Comparison of ENCODE assay signal across 1 cellular context in the genomic region with DNA sequence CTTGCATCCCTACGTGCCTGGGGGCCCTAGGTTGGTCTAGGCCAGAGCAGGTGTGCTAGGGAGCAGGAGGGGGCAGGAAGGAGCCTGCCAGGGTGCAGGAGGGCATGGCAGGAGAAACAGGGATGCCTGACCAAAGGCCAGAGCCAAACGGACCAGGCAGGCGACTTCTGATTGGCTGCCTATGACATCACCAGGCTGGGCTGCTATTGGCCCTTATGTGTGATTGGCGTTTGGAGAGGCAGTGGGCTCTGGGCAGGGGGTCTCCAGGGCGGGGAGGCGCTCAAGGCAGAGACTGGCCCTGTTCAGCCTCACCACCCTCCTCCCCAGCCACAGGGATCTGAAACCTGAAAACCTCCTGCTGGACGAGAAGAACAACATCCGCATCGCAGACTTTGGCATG.
TF ChIP-seq lines count a peak whose summit lies in the region.

No MANE protein-coding gene starts in this region.

TF ChIP-seq in GM23338, 12 proteins besides CTCF, POLR2A, EP300 and RAD21 (continued from another document):
- TF ChIP-seq, protein P1, sequence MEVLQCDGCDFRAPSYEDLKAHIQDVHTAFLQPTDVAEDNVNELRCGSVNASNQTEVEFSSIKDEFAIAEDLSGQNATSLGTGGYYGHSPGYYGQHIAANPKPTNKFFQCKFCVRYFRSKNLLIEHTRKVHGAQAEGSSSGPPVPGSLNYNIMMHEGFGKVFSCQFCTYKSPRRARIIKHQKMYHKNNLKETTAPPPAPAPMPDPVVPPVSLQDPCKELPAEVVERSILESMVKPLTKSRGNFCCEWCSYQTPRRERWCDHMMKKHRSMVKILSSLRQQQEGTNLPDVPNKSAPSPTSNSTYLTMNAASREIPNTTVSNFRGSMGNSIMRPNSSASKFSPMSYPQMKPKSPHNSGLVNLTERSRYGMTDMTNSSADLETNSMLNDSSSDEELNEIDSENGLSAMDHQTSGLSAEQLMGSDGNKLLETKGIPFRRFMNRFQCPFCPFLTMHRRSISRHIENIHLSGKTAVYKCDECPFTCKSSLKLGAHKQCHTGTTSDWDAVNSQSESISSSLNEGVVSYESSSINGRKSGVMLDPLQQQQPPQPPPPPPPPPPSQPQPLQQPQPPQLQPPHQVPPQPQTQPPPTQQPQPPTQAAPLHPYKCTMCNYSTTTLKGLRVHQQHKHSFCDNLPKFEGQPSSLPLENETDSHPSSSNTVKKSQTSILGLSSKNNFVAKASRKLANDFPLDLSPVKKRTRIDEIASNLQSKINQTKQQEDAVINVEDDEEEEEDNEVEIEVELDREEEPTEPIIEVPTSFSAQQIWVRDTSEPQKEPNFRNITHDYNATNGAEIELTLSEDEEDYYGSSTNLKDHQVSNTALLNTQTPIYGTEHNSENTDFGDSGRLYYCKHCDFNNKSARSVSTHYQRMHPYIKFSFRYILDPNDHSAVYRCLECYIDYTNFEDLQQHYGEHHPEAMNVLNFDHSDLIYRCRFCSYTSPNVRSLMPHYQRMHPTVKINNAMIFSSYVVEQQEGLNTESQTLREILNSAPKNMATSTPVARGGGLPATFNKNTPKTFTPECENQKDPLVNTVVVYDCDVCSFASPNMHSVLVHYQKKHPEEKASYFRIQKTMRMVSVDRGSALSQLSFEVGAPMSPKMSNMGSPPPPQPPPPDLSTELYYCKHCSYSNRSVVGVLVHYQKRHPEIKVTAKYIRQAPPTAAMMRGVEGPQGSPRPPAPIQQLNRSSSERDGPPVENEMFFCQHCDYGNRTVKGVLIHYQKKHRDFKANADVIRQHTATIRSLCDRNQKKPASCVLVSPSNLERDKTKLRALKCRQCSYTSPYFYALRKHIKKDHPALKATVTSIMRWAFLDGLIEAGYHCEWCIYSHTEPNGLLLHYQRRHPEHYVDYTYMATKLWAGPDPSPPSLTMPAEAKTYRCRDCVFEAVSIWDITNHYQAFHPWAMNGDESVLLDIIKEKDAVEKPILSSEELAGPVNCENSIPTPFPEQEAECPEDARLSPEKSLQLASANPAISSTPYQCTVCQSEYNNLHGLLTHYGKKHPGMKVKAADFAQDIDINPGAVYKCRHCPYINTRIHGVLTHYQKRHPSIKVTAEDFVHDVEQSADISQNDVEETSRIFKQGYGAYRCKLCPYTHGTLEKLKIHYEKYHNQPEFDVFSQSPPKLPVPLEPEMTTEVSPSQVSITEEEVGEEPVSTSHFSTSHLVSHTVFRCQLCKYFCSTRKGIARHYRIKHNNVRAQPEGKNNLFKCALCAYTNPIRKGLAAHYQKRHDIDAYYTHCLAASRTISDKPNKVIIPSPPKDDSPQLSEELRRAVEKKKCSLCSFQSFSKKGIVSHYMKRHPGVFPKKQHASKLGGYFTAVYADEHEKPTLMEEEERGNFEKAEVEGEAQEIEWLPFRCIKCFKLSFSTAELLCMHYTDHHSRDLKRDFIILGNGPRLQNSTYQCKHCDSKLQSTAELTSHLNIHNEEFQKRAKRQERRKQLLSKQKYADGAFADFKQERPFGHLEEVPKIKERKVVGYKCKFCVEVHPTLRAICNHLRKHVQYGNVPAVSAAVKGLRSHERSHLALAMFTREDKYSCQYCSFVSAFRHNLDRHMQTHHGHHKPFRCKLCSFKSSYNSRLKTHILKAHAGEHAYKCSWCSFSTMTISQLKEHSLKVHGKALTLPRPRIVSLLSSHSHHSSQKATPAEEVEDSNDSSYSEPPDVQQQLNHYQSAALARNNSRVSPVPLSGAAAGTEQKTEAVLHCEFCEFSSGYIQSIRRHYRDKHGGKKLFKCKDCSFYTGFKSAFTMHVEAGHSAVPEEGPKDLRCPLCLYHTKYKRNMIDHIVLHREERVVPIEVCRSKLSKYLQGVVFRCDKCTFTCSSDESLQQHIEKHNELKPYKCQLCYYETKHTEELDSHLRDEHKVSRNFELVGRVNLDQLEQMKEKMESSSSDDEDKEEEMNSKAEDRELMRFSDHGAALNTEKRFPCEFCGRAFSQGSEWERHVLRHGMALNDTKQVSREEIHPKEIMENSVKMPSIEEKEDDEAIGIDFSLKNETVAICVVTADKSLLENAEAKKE (CRISPR knock-in tag; IDR thresholded peaks at IDR 0.05): no peak
- TF ChIP-seq CREB1 (CRISPR knock-in tag; IDR thresholded peaks at IDR 0.05; ENCODE audit: low read depth) (no peak), STAT1 (IDR thresholded peaks at IDR 0.05; ENCODE audit: unreplicated experiment) (no peak), ZNF331 (CRISPR knock-in tag; IDR thresholded peaks at IDR 0.05; ENCODE audit: low read depth) (no peak), EZH2phosphoT487 (IDR thresholded peaks at IDR 0.05; ENCODE audit: unreplicated experiment) (no peak)
